Comparison of ENCODE assay signal across 30 cellular contexts in genomic region chr6:17632929-17633328, GRCh38. TPM values are rescaled to one million over a fixed set of nuclear protein-coding genes. Genes with fewer than 3 reads are reported as not detected.
A peak's percentile ranks its signal among the peaks of the same experiment; 100 is the strongest.
DNase-seq lines count a peak whose midpoint lies in the region; ATAC-seq lines count a peak whose summit lies in the region.
"Had no signal": no experiment of that assay in that cellular context is flagged by ENCODE, and none has a peak within 500 bp of the region (broad histone marks: within the 10 kb centered on the region; RNA-seq: fewer than 3 reads in every experiment).

No MANE protein-coding gene starts in this region.

- peaks cover 30% of the 10 kb centered on the region for H3K4me1 Mint-ChIP-seq in activated naive CD4-positive, alpha-beta T cell treated with anti-CD3 and anti-CD28 coated beads, Interleukin-2, amount 10 ng/mL, durations not matched to agents 7 days and 5 days
- peaks cover 58 to 62% (median 59%) of the 10 kb centered on the region in 3 donors for H3K4me1 Mint-ChIP-seq in T-cell
- H3K4me1 Mint-ChIP-seq in activated naive CD8-positive, alpha-beta T cell treated with anti-CD3 and anti-CD28 coated beads, Interleukin-2, amount 50 U/mL, for 24 hours = peaks cover 48% of the 10 kb centered on the region
- H3K4me1 Mint-ChIP-seq in stimulated activated memory B cell treated with anti-CD40 and anti-IgM and Interleukin-4, amounts not matched to agents 10 μg/mL and 1 μg/mL and 100 μg/mL, for 72 hours = peaks cover 38% of the 10 kb centered on the region
- H3K4me1 Mint-ChIP-seq: neural crest cell had no signal

- no peaks in the 10 kb centered on the region for H3K9me3 Mint-ChIP-seq in activated naive CD4-positive, alpha-beta T cell treated with anti-CD3 and anti-CD28 coated beads, Interleukin-2, amount 10 ng/mL, durations not matched to agents 7 days and 5 days
- H3K9me3 Mint-ChIP-seq in T-cell = no peaks in the 10 kb centered on the region
- no peaks in the 10 kb centered on the region for H3K9me3 Mint-ChIP-seq in activated naive CD8-positive, alpha-beta T cell treated with anti-CD3 and anti-CD28 coated beads, Interleukin-2, amount 50 U/mL, for 24 hours
- no peaks in the 10 kb centered on the region for H3K9me3 Mint-ChIP-seq in stimulated activated memory B cell treated with anti-CD40 and anti-IgM and Interleukin-4, amounts not matched to agents 10 μg/mL and 1 μg/mL and 100 μg/mL, for 72 hours
- H3K9me3 Mint-ChIP-seq: endodermal cell, neural crest cell had no signal

- ATAC-seq in T-cell (replicated peaks in 1 of 4) (peak in 3 of 4 experiments; percentile 17 to 50 (median 49)), HG03139 (IDR thresholded peaks at IDR 0.05; ENCODE audit: unreplicated experiment) (no peak)
- ATAC-seq in activated naive CD8-positive, alpha-beta T cell treated with anti-CD3 and anti-CD28 coated beads, Interleukin-2, amount 50 U/mL, for 24 hours = no peak
- ATAC-seq in stimulated activated memory B cell treated with anti-CD40 and anti-IgM and Interleukin-4, amounts not matched to agents 10 μg/mL and 1 μg/mL and 100 μg/mL, for 72 hours = no peak
- ATAC-seq: gastrocnemius medialis, Right ventricle myocardium inferior had no signal

- peak overlapping the region; percentile 71 for H3K27ac Mint-ChIP-seq in activated naive CD4-positive, alpha-beta T cell treated with anti-CD3 and anti-CD28 coated beads, Interleukin-2, amount 10 ng/mL, durations not matched to agents 7 days and 5 days
- H3K27ac Mint-ChIP-seq in T-cell = peak overlapping the region; percentile 83 to 87
- peak overlapping the region; percentile 78 for H3K27ac Mint-ChIP-seq in activated naive CD8-positive, alpha-beta T cell treated with anti-CD3 and anti-CD28 coated beads, Interleukin-2, amount 50 U/mL, for 24 hours
- peak overlapping the region; percentile 55 for H3K27ac Mint-ChIP-seq in stimulated activated memory B cell treated with anti-CD40 and anti-IgM and Interleukin-4, amounts not matched to agents 10 μg/mL and 1 μg/mL and 100 μg/mL, for 72 hours
- H3K27ac Mint-ChIP-seq: endodermal cell had no signal

- H3K27me3 Mint-ChIP-seq in activated naive CD4-positive, alpha-beta T cell treated with anti-CD3 and anti-CD28 coated beads, Interleukin-2, amount 10 ng/mL, durations not matched to agents 7 days and 5 days = no peaks in the 10 kb centered on the region
- H3K27me3 Mint-ChIP-seq in T-cell = no peaks in the 10 kb centered on the region
- H3K27me3 Mint-ChIP-seq in activated naive CD8-positive, alpha-beta T cell treated with anti-CD3 and anti-CD28 coated beads, Interleukin-2, amount 50 U/mL, for 24 hours = no peaks in the 10 kb centered on the region
- H3K27me3 Mint-ChIP-seq in stimulated activated memory B cell treated with anti-CD40 and anti-IgM and Interleukin-4, amounts not matched to agents 10 μg/mL and 1 μg/mL and 100 μg/mL, for 72 hours = no peaks in the 10 kb centered on the region

- CTCF ChIA-PET in activated naive CD4-positive, alpha-beta T cell treated with anti-CD3 and anti-CD28 coated beads, Interleukin-2, amount 10 ng/mL, durations not matched to agents 7 days and 5 days (lab: Charles Lee) = no interaction called here
- CTCF ChIA-PET in T-cell (lab: Charles Lee) = no interaction called here

- no peak overlapping the region for H3K4me3 Mint-ChIP-seq in activated naive CD4-positive, alpha-beta T cell treated with anti-CD3 and anti-CD28 coated beads, Interleukin-2, amount 10 ng/mL, durations not matched to agents 7 days and 5 days
- H3K4me3 Mint-ChIP-seq in T-cell = peak overlapping the region in 2 of 3 donors; percentile 4 to 17
- H3K4me3 Mint-ChIP-seq in activated naive CD8-positive, alpha-beta T cell treated with anti-CD3 and anti-CD28 coated beads, Interleukin-2, amount 50 U/mL, for 24 hours = no peak overlapping the region
- no peak overlapping the region for H3K4me3 Mint-ChIP-seq in stimulated activated memory B cell treated with anti-CD40 and anti-IgM and Interleukin-4, amounts not matched to agents 10 μg/mL and 1 μg/mL and 100 μg/mL, for 72 hours
- H3K4me3 Mint-ChIP-seq: endodermal cell, neural crest cell had no signal

- H3K36me3 Mint-ChIP-seq in activated naive CD4-positive, alpha-beta T cell treated with anti-CD3 and anti-CD28 coated beads, Interleukin-2, amount 10 ng/mL, durations not matched to agents 7 days and 5 days = peaks cover 73% of the 10 kb centered on the region
- peaks cover 60% of the 10 kb centered on the region for H3K36me3 Mint-ChIP-seq in T-cell
- peaks cover 72% of the 10 kb centered on the region for H3K36me3 Mint-ChIP-seq in activated naive CD8-positive, alpha-beta T cell treated with anti-CD3 and anti-CD28 coated beads, Interleukin-2, amount 50 U/mL, for 24 hours (ENCODE audit: low read depth)
- peaks cover 76% of the 10 kb centered on the region for H3K36me3 Mint-ChIP-seq in stimulated activated memory B cell treated with anti-CD40 and anti-IgM and Interleukin-4, amounts not matched to agents 10 μg/mL and 1 μg/mL and 100 μg/mL, for 72 hours

- DNase-seq in activated naive CD4-positive, alpha-beta T cell treated with anti-CD3 and anti-CD28 coated beads, Interleukin-2, amount 10 ng/mL, durations not matched to agents 7 days and 5 days = no peak
- no peak for DNase-seq in activated naive CD4-positive, alpha-beta T cell (lab: John Stamatoyannopoulos, UW)
- no peak for DNase-seq in T-cell
- no peak for DNase-seq in activated naive CD8-positive, alpha-beta T cell treated with anti-CD3 and anti-CD28 coated beads, Interleukin-2, amount 50 U/mL, for 24 hours
- no peak for DNase-seq in DMS 273 (lab: John Stamatoyannopoulos, UW; ENCODE audit: unreplicated experiment)
- DNase-seq in NCI-H774 (lab: John Stamatoyannopoulos, UW) = no peak
- DNase-seq: ACHN; activated T-cell treated with anti-CD3 and anti-CD28 coated beads, Interleukin-2, amount 50 U/mL, for 48 hours; C1 segment of cervical spinal cord; colonic mucosa; DMS153; endodermal cell; esophagus squamous epithelium; gastrocnemius medialis; HCEC 1CT; hippocampal formation; left ventricle myocardium inferior; midbrain; NCI-H1048; NCI-H2029; NCI-H226; NCI-H748 treated with DMSO at 0.1 percent for 48 hours; posterior cingulate gyrus; stimulated activated CD8-positive, alpha-beta memory T cell treated with anti-CD3 and anti-CD28 coated beads, Interleukin-4, amount 100 ng/mL, for 48 hours; substantia nigra; SW 1271 had no signal

- POLR2A ChIA-PET in T-cell (lab: Charles Lee) = no interaction called here

RNA-seq across cellular contexts. Expression of gene FAM8A1, which starts 32.8 kb away (rescaled TPM):
- 10 to 100 TPM; 16.1 to 21.8 (median 16.7) TPM for total RNA-seq in T-cell

Comparison
In these comparisons a context has a peak if more than half of its experiments do, and no peak if none do; other contexts are left out.
1. H3K4me3 Mint-ChIP-seq: peak in T-cell (2 of 3); none in activated naive CD4-positive, alpha-beta T cell treated with anti-CD3 and anti-CD28 coated beads, Interleukin-2, amount 10 ng/mL, durations not matched to agents 7 days and 5 days (single experiment), activated naive CD8-positive, alpha-beta T cell treated with anti-CD3 and anti-CD28 coated beads, Interleukin-2, amount 50 U/mL, for 24 hours (single experiment) and stimulated activated memory B cell treated with anti-CD40 and anti-IgM and Interleukin-4, amounts not matched to agents 10 μg/mL and 1 μg/mL and 100 μg/mL, for 72 hours (single experiment).
2. ATAC-seq: peak in T-cell (3 of 4); none in activated naive CD8-positive, alpha-beta T cell treated with anti-CD3 and anti-CD28 coated beads, Interleukin-2, amount 50 U/mL, for 24 hours (single experiment), stimulated activated memory B cell treated with anti-CD40 and anti-IgM and Interleukin-4, amounts not matched to agents 10 μg/mL and 1 μg/mL and 100 μg/mL, for 72 hours (single experiment) and HG03139 (single experiment).
3. Peak in every context shown above with its lines, with median percentiles within 50 percentile points of each other: H3K27ac Mint-ChIP-seq.